ENCODE assay signal across 16 cellular contexts in the genomic region with DNA sequence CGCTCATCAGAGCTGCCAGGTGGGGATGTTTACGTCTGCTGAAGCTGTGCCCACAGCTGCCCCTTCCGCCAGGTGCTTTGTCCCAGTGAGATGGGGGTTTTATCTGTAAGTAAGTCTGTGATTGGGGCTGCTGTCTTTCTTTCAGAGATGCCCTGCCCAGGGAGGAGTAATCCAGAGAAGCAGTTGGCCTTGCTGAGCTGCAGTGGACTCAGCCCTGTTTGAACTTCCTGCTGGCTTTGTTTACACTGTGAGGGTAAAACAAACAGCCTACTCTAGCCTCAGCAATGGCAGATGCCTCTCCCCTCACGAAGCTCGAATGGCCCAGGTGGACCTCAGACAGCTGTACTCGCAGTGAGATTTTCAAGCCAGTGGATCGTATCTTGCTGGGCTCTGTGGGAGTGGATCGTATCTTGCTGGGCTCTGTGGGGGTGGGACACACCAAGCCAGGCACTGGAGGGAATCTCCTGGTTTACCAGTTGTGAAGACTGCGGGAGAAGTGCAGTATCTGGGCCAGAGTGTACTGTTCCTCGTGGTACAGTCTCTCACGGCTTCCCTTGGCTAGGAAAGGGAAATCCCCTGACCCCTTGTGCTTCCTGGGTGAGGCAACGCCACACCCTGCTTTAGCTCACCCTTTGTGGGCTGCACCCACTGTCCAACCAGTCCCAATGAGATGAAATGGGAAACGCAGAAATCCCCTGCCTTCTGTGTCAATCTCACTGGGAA.
DNase-seq lines count a peak whose midpoint lies in the region; ATAC-seq and TF ChIP-seq lines count a peak whose summit lies in the region.
"Had no signal": no experiment of that assay in that cellular context is flagged by ENCODE, and none has a peak within 500 bp of the region (broad histone marks: within the 10 kb centered on the region; RNA-seq: fewer than 3 reads in every experiment).

No MANE protein-coding gene starts in this region.

- 48% methylated on average over 13 of the region's 13 CpGs for WGBS in liver
- 75 to 84% (median 77%) methylated on average over 13 of the region's 13 CpGs for WGBS in psoas muscle, 3 donors

- H3K9ac ChIP-seq in liver (ENCODE audit: low read depth in 1 of 2, low read length in 2 of 2): no peak overlapping the region

- H3K36me3 ChIP-seq in liver (ENCODE audit: control insufficient read depth in 4 of 4, insufficient read depth in 3 of 4, low read depth in 1 of 4, low read length in 3 of 4) (no peaks in the 10 kb centered on the region), psoas muscle (ENCODE audit: insufficient read depth in 1 of 2, low read depth in 1 of 2) (no peaks in the 10 kb centered on the region)
- H3K36me3 ChIP-seq: ovary, SJSA1 had no signal

- TF ChIP-seq CTCF in liver (IDR thresholded peaks at IDR 0.05; ENCODE audit: low read depth, low read length, missing input control) (no peak), psoas muscle (IDR thresholded peaks at IDR 0.05) (no peak)

- H3K4me3 ChIP-seq in liver (ENCODE audit: low read depth in 1 of 3, low read length in 3 of 3): no peak overlapping the region
- no peak overlapping the region for H3K4me3 ChIP-seq in psoas muscle
- H3K4me3 ChIP-seq: ovary, SJSA1 had no signal

- TF ChIP-seq RAD21 in liver (IDR thresholded peaks at IDR 0.05): no peak

- H3K27ac ChIP-seq in liver (ENCODE audit: low read depth in 1 of 2, low read length in 2 of 2): no peak overlapping the region
- no peak overlapping the region for H3K27ac ChIP-seq in psoas muscle
- H3K27ac ChIP-seq: ovary, SJSA1 had no signal

- H3K9me3 ChIP-seq in liver (ENCODE audit: control insufficient read depth in 4 of 4, low read length in 3 of 4): no peaks in the 10 kb centered on the region
- H3K9me3 ChIP-seq in psoas muscle: no peaks in the 10 kb centered on the region
- H3K9me3 ChIP-seq: ovary, SJSA1 had no signal

- DNase-seq in DMS153 (lab: John Stamatoyannopoulos, UW): peak; percentile 92
- peak; percentile 15 for DNase-seq in NCI-H1105 treated with DMSO at 0.1 percent for 48 hours (lab: John Stamatoyannopoulos, UW)
- DNase-seq in SHP77 (lab: John Stamatoyannopoulos, UW): peak; percentile 84 to 87
- DNase-seq in NCI-H446 treated with DMSO at 0.1 percent for 48 hours (lab: John Stamatoyannopoulos, UW): no peak
- no peak for DNase-seq in psoas muscle
- DNase-seq: activated CD4-positive, CD25-positive, alpha-beta regulatory T cell treated with anti-CD3 and anti-CD28 coated beads, Interleukin-2, amount 50 U/mL, for 72 hours; activated gamma-delta T cell treated with Interleukin-2 at 50 U/mL for 16 hours; CD4-positive, alpha-beta T cell; EL; hippocampal formation; left cardiac atrium; ovary had no signal

- no peaks in the 10 kb centered on the region for H3K4me1 ChIP-seq in liver (ENCODE audit: control insufficient read depth in 4 of 4, insufficient read depth in 4 of 4, low read length in 3 of 4)
- H3K4me1 ChIP-seq in psoas muscle: no peaks in the 10 kb centered on the region
- H3K4me1 ChIP-seq: SJSA1 had no signal

- no peak for ATAC-seq in GM19324 (IDR thresholded peaks at IDR 0.05; ENCODE audit: low FRiP score, unreplicated experiment)
- no peak for ATAC-seq in HG03039 (IDR thresholded peaks at IDR 0.05; ENCODE audit: unreplicated experiment)
- ATAC-seq in psoas muscle: no peak
- ATAC-seq: left cardiac atrium had no signal

- intact Hi-C loops in psoas muscle (cut with DNase I): no loop called here

- no peaks in the 10 kb centered on the region for H3K27me3 ChIP-seq in liver (ENCODE audit: control insufficient read depth in 4 of 4, insufficient read depth in 4 of 4, low read length in 3 of 4)
- no peaks in the 10 kb centered on the region for H3K27me3 ChIP-seq in psoas muscle (ENCODE audit: insufficient read depth in 3 of 3, low read length in 2 of 3)
- H3K27me3 ChIP-seq: ovary, SJSA1 had no signal

TF ChIP-seq in liver, 16 proteins besides CTCF, POLR2A, EP300 and RAD21:
- TF ChIP-seq EGR1 (IDR thresholded peaks at IDR 0.05; ENCODE audit: low read depth in 2 of 2) (no peak), FOXA2 (IDR thresholded peaks at IDR 0.05) (peak; percentile 71), RXRA (IDR thresholded peaks at IDR 0.05) (peak in 1 of 2 donors; percentile 36), TAF1 (conservative IDR thresholded peaks at IDR 0.05) (no peak), HNF4A (conservative IDR thresholded peaks at IDR 0.05) (peak in 1 of 2 donors; percentile 36), YY1 (IDR thresholded peaks at IDR 0.05) (peak; percentile 28), HNF4G (IDR thresholded peaks at IDR 0.05) (no peak), FOXA1 (IDR thresholded peaks at IDR 0.05) (peak; percentile 70), GABPA (IDR thresholded peaks at IDR 0.05 in 1 of 2, conservative IDR thresholded peaks at IDR 0.05 in 1 of 2) (no peak), SP1 (IDR thresholded peaks at IDR 0.05) (no peak), NR2F2 (IDR thresholded peaks at IDR 0.05) (no peak)
- TF ChIP-seq, protein P1, sequence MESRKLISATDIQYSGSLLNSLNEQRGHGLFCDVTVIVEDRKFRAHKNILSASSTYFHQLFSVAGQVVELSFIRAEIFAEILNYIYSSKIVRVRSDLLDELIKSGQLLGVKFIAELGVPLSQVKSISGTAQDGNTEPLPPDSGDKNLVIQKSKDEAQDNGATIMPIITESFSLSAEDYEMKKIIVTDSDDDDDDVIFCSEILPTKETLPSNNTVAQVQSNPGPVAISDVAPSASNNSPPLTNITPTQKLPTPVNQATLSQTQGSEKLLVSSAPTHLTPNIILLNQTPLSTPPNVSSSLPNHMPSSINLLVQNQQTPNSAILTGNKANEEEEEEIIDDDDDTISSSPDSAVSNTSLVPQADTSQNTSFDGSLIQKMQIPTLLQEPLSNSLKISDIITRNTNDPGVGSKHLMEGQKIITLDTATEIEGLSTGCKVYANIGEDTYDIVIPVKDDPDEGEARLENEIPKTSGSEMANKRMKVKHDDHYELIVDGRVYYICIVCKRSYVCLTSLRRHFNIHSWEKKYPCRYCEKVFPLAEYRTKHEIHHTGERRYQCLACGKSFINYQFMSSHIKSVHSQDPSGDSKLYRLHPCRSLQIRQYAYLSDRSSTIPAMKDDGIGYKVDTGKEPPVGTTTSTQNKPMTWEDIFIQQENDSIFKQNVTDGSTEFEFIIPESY (IDR thresholded peaks at IDR 0.05): no peak
- TF ChIP-seq, protein P2, sequence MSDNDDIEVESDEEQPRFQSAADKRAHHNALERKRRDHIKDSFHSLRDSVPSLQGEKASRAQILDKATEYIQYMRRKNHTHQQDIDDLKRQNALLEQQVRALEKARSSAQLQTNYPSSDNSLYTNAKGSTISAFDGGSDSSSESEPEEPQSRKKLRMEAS (IDR thresholded peaks at IDR 0.05): no peak
- TF ChIP-seq, protein P3, sequence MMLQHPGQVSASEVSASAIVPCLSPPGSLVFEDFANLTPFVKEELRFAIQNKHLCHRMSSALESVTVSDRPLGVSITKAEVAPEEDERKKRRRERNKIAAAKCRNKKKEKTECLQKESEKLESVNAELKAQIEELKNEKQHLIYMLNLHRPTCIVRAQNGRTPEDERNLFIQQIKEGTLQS (IDR thresholded peaks at IDR 0.05): no peak
- TF ChIP-seq, protein P4, sequence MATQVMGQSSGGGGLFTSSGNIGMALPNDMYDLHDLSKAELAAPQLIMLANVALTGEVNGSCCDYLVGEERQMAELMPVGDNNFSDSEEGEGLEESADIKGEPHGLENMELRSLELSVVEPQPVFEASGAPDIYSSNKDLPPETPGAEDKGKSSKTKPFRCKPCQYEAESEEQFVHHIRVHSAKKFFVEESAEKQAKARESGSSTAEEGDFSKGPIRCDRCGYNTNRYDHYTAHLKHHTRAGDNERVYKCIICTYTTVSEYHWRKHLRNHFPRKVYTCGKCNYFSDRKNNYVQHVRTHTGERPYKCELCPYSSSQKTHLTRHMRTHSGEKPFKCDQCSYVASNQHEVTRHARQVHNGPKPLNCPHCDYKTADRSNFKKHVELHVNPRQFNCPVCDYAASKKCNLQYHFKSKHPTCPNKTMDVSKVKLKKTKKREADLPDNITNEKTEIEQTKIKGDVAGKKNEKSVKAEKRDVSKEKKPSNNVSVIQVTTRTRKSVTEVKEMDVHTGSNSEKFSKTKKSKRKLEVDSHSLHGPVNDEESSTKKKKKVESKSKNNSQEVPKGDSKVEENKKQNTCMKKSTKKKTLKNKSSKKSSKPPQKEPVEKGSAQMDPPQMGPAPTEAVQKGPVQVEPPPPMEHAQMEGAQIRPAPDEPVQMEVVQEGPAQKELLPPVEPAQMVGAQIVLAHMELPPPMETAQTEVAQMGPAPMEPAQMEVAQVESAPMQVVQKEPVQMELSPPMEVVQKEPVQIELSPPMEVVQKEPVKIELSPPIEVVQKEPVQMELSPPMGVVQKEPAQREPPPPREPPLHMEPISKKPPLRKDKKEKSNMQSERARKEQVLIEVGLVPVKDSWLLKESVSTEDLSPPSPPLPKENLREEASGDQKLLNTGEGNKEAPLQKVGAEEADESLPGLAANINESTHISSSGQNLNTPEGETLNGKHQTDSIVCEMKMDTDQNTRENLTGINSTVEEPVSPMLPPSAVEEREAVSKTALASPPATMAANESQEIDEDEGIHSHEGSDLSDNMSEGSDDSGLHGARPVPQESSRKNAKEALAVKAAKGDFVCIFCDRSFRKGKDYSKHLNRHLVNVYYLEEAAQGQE (IDR thresholded peaks at IDR 0.05): no peak
TF ChIP-seq in liver: peak in this region for 5.

Comparison
In these comparisons a context has a peak if more than half of its experiments do, and no peak if none do; other contexts are left out.
1. DNase-seq: peak in DMS153 (single experiment), NCI-H1105 treated with DMSO at 0.1 percent for 48 hours (single experiment) and SHP77 (2 of 2); none in NCI-H446 treated with DMSO at 0.1 percent for 48 hours (single experiment) and psoas muscle (0 of 2).